Comparison of ENCODE assay signal across 12 cellular contexts in the genomic region with DNA sequence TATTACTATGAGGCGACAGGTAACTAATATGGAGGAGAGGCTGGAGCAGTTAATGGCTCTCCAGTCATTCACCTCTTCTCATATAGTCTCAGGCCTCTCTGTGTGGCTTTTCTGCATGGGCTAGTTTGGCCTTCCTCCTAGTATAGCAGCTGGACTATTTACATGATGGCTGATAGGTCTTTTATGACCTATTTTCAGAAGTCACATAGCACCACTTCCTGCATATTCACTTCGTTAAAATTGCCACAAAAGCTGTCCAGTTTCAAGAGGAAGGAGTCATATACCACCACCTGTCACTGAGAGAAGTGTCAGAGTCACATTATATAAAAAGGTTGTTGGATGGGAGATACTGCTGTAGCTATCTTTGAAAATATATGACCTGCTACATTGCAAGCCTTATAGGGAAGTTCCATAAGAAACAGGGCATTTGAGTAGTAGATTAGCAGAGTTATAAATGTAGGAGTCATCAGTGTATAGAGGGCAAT. TPM values are rescaled to one million over a fixed set of nuclear protein-coding genes. Genes with fewer than 3 reads are reported as not detected.
A peak's percentile ranks its signal among the peaks of the same experiment; 100 is the strongest.
DNase-seq lines count a peak whose midpoint lies in the region; ATAC-seq, FAIRE-seq and TF ChIP-seq lines count a peak whose summit lies in the region.
"Had no signal": no experiment of that assay in that cellular context is flagged by ENCODE, and none has a peak within 500 bp of the region (broad histone marks: within the 10 kb centered on the region; RNA-seq: fewer than 3 reads in every experiment).

No MANE protein-coding gene starts in this region.

- no peak for TF ChIP-seq CTCF in CD8-positive, alpha-beta T cell (IDR thresholded peaks at IDR 0.05)

- H3K27me3 Mint-ChIP-seq in activated naive CD8-positive, alpha-beta T cell treated with anti-CD3 and anti-CD28 coated beads, Interleukin-2, amount 10 ng/mL, durations not matched to agents 7 days and 5 days: peaks cover 3% of the 10 kb centered on the region
- peaks cover 4% of the 10 kb centered on the region for H3K27me3 Mint-ChIP-seq in activated naive CD8-positive, alpha-beta T cell treated with anti-CD3 and anti-CD28 coated beads for 36 hours
- H3K27me3 Mint-ChIP-seq in stimulated activated naive B cell treated with anti-CD40 and anti-IgM and Interleukin-4, amounts not matched to agents 10 μg/mL and 1 μg/mL and 100 μg/mL, for 72 hours: no peaks in the 10 kb centered on the region
- no peaks in the 10 kb centered on the region for H3K27me3 Mint-ChIP-seq in CD8-positive, alpha-beta T cell (ENCODE audit: low read depth)

- ATAC-seq in activated naive CD8-positive, alpha-beta T cell treated with anti-CD3 and anti-CD28 coated beads, Interleukin-2, amount 10 ng/mL, durations not matched to agents 7 days and 5 days (ENCODE audit: low read depth): peak; percentile 66
- ATAC-seq in HG02642 (IDR thresholded peaks at IDR 0.05; ENCODE audit: poor library complexity, unreplicated experiment) (peak; percentile 98), HG03558 (IDR thresholded peaks at IDR 0.05; ENCODE audit: extremely low read depth, unreplicated experiment) (peak; percentile 98)
- ATAC-seq in stimulated activated naive B cell treated with anti-CD40 and anti-IgM and Interleukin-4, amounts not matched to agents 10 μg/mL and 1 μg/mL and 100 μg/mL, for 72 hours (replicated peaks): peak; percentile 92 to 94
- no peak for ATAC-seq in CD8-positive, alpha-beta T cell
- ATAC-seq: Right ventricle myocardium inferior had no signal

- no peaks in the 10 kb centered on the region for H3K9me3 ChIP-seq in CD8-positive, alpha-beta T cell (ENCODE audit: low read length)

- CTCF ChIA-PET in CD8-positive, alpha-beta T cell (lab: Charles Lee): interaction anchor here (1.3 kb wide), 1 partner anchor 217 kb away, joined by 3 read pairs; no protein-coding TSS in a partner anchor

- no peaks in the 10 kb centered on the region for H3K9me3 Mint-ChIP-seq in activated naive CD8-positive, alpha-beta T cell treated with anti-CD3 and anti-CD28 coated beads, Interleukin-2, amount 10 ng/mL, durations not matched to agents 7 days and 5 days
- H3K9me3 Mint-ChIP-seq in activated naive CD8-positive, alpha-beta T cell treated with anti-CD3 and anti-CD28 coated beads for 36 hours: no peaks in the 10 kb centered on the region
- H3K9me3 Mint-ChIP-seq in stimulated activated naive B cell treated with anti-CD40 and anti-IgM and Interleukin-4, amounts not matched to agents 10 μg/mL and 1 μg/mL and 100 μg/mL, for 72 hours: no peaks in the 10 kb centered on the region
- no peaks in the 10 kb centered on the region for H3K9me3 Mint-ChIP-seq in CD8-positive, alpha-beta T cell
- H3K9me3 Mint-ChIP-seq: central memory CD8-positive, alpha-beta T cell had no signal

- H3K27ac Mint-ChIP-seq in activated naive CD8-positive, alpha-beta T cell treated with anti-CD3 and anti-CD28 coated beads, Interleukin-2, amount 10 ng/mL, durations not matched to agents 7 days and 5 days: peak overlapping the region; percentile 9
- H3K27ac Mint-ChIP-seq in activated naive CD8-positive, alpha-beta T cell treated with anti-CD3 and anti-CD28 coated beads for 36 hours: no peak overlapping the region
- peak overlapping the region; percentile 4 for H3K27ac Mint-ChIP-seq in stimulated activated naive B cell treated with anti-CD40 and anti-IgM and Interleukin-4, amounts not matched to agents 10 μg/mL and 1 μg/mL and 100 μg/mL, for 72 hours
- H3K27ac Mint-ChIP-seq in CD8-positive, alpha-beta T cell: no peak overlapping the region

- peaks cover 11% of the 10 kb centered on the region for H3K4me1 Mint-ChIP-seq in activated naive CD8-positive, alpha-beta T cell treated with anti-CD3 and anti-CD28 coated beads, Interleukin-2, amount 10 ng/mL, durations not matched to agents 7 days and 5 days
- H3K4me1 Mint-ChIP-seq in activated naive CD8-positive, alpha-beta T cell treated with anti-CD3 and anti-CD28 coated beads for 36 hours: peaks cover 3% of the 10 kb centered on the region
- H3K4me1 Mint-ChIP-seq in stimulated activated naive B cell treated with anti-CD40 and anti-IgM and Interleukin-4, amounts not matched to agents 10 μg/mL and 1 μg/mL and 100 μg/mL, for 72 hours: peaks cover 8 to 17% of the 10 kb centered on the region in 2 donors
- no peaks in the 10 kb centered on the region for H3K4me1 Mint-ChIP-seq in CD8-positive, alpha-beta T cell (ENCODE audit: low read depth)
- H3K4me1 Mint-ChIP-seq: central memory CD8-positive, alpha-beta T cell had no signal

- no peaks in the 10 kb centered on the region for H3K36me3 ChIP-seq in CD8-positive, alpha-beta T cell (ENCODE audit: insufficient read depth, low read length)

- intact Hi-C loops in head of caudate nucleus (cut with DNase I): no loop called here
- intact Hi-C loops in CD8-positive, alpha-beta T cell (cut with DNase I, micrococcal nuclease): no loop called here

- no peaks in the 10 kb centered on the region for H3K27me3 ChIP-seq in CD8-positive, alpha-beta T cell (ENCODE audit: insufficient read depth, low read length)

- no peak overlapping the region for H3K27ac ChIP-seq in CD8-positive, alpha-beta T cell (ENCODE audit: low read depth, low read length)

- H3K36me3 Mint-ChIP-seq in activated naive CD8-positive, alpha-beta T cell treated with anti-CD3 and anti-CD28 coated beads, Interleukin-2, amount 10 ng/mL, durations not matched to agents 7 days and 5 days: no peaks in the 10 kb centered on the region
- no peaks in the 10 kb centered on the region for H3K36me3 Mint-ChIP-seq in activated naive CD8-positive, alpha-beta T cell treated with anti-CD3 and anti-CD28 coated beads for 36 hours
- no peaks in the 10 kb centered on the region for H3K36me3 Mint-ChIP-seq in stimulated activated naive B cell treated with anti-CD40 and anti-IgM and Interleukin-4, amounts not matched to agents 10 μg/mL and 1 μg/mL and 100 μg/mL, for 72 hours
- no peaks in the 10 kb centered on the region for H3K36me3 Mint-ChIP-seq in CD8-positive, alpha-beta T cell

- no peak for FAIRE-seq in HTR-8/SVneo (lab: Jason Lieb, UNC)

- no peaks in the 10 kb centered on the region for H3K4me1 ChIP-seq in CD8-positive, alpha-beta T cell (ENCODE audit: insufficient read depth, low read length)

- no peak overlapping the region for H3K4me3 Mint-ChIP-seq in activated naive CD8-positive, alpha-beta T cell treated with anti-CD3 and anti-CD28 coated beads, Interleukin-2, amount 10 ng/mL, durations not matched to agents 7 days and 5 days
- no peak overlapping the region for H3K4me3 Mint-ChIP-seq in activated naive CD8-positive, alpha-beta T cell treated with anti-CD3 and anti-CD28 coated beads for 36 hours
- no peak overlapping the region for H3K4me3 Mint-ChIP-seq in stimulated activated naive B cell treated with anti-CD40 and anti-IgM and Interleukin-4, amounts not matched to agents 10 μg/mL and 1 μg/mL and 100 μg/mL, for 72 hours
- H3K4me3 Mint-ChIP-seq in CD8-positive, alpha-beta T cell: no peak overlapping the region
- H3K4me3 Mint-ChIP-seq: central memory CD8-positive, alpha-beta T cell had no signal

- POLR2A ChIA-PET in activated naive CD8-positive, alpha-beta T cell treated with anti-CD3 and anti-CD28 coated beads, Interleukin-2, amount 10 ng/mL, durations not matched to agents 7 days and 5 days (lab: Charles Lee): interaction anchor here (1.4 kb wide), 1 partner anchor 8 kb away, joined by 6 read pairs; the partner anchor contains the start of gene DMTF1
- POLR2A ChIA-PET in CD8-positive, alpha-beta T cell (lab: Charles Lee): no interaction called here

- DNase-seq in activated naive CD8-positive, alpha-beta T cell treated with anti-CD3 and anti-CD28 coated beads, Interleukin-2, amount 10 ng/mL, durations not matched to agents 7 days and 5 days: no peak
- no peak for DNase-seq in activated naive CD8-positive, alpha-beta T cell treated with anti-CD3 and anti-CD28 coated beads for 36 hours
- no peak for DNase-seq in stimulated activated naive B cell treated with anti-CD40 and anti-IgM and Interleukin-4, amounts not matched to agents 10 μg/mL and 1 μg/mL and 100 μg/mL, for 72 hours
- DNase-seq in head of caudate nucleus: no peak
- no peak for DNase-seq in CD8-positive, alpha-beta T cell
- DNase-seq in HTR-8/SVneo (ENCODE audit: insufficient read length, low spot score): no peak
- DNase-seq: NCI-H1092, nucleus accumbens had no signal

- no peak overlapping the region for H3K4me3 ChIP-seq in CD8-positive, alpha-beta T cell (ENCODE audit: low read depth, low read length)

RNA-seq across cellular contexts. Expression of gene DMTF1, which starts 8.0 kb away (rescaled TPM):
- total RNA-seq in activated naive CD8-positive, alpha-beta T cell treated with anti-CD3 and anti-CD28 coated beads, Interleukin-2, amount 10 ng/mL, durations not matched to agents 7 days and 5 days: 100 to 1,000 TPM; 131 to 137 TPM
- 10 to 100 TPM; 57.1 to 59.9 TPM for total RNA-seq in activated naive CD8-positive, alpha-beta T cell treated with anti-CD3 and anti-CD28 coated beads for 36 hours
- 100 to 1,000 TPM in 1 of 2 experiments, 10 to 100 TPM in 1; 97.9 to 103 TPM for total RNA-seq in CD8-positive, alpha-beta T cell

Comparison
In these comparisons a context has a peak if more than half of its experiments do, and no peak if none do; other contexts are left out.
1. H3K27ac Mint-ChIP-seq: peak in activated naive CD8-positive, alpha-beta T cell treated with anti-CD3 and anti-CD28 coated beads, Interleukin-2, amount 10 ng/mL, durations not matched to agents 7 days and 5 days (single experiment) and stimulated activated naive B cell treated with anti-CD40 and anti-IgM and Interleukin-4, amounts not matched to agents 10 μg/mL and 1 μg/mL and 100 μg/mL, for 72 hours (single experiment); none in activated naive CD8-positive, alpha-beta T cell treated with anti-CD3 and anti-CD28 coated beads for 36 hours (single experiment) and CD8-positive, alpha-beta T cell (single experiment).